ENCODE assay signal across 8 cellular contexts in genomic region chr15:90191795-90192494, GRCh38. TPM values are rescaled to one million over a fixed set of nuclear protein-coding genes. Genes with fewer than 3 reads are reported as not detected.
DNase-seq lines count a peak whose midpoint lies in the region; ATAC-seq, FAIRE-seq and TF ChIP-seq lines count a peak whose summit lies in the region.

No MANE protein-coding gene starts in this region.

- FAIRE-seq in GM19239 (lab: Jason Lieb, UNC) = peak; percentile 58

- H3K9me3 ChIP-seq in right cardiac atrium (ENCODE audit: control insufficient read depth, low read length) = no peaks in the 10 kb centered on the region
- no peaks in the 10 kb centered on the region for H3K9me3 ChIP-seq in endodermal cell (ENCODE audit: control insufficient read depth, low read length)

- no peaks in the 10 kb centered on the region for H3K36me3 ChIP-seq in endodermal cell (ENCODE audit: control insufficient read depth, insufficient read depth, low read length)

- ATAC-seq in HG03558 (IDR thresholded peaks at IDR 0.05; ENCODE audit: extremely low read depth, unreplicated experiment) = peak; percentile 41
- ATAC-seq in right cardiac atrium = peak; percentile 73 to 85

- peaks cover 10% of the 10 kb centered on the region for H3K4me1 ChIP-seq in right cardiac atrium (ENCODE audit: control insufficient read depth, insufficient read depth, low read length)
- H3K4me1 ChIP-seq in endodermal cell (ENCODE audit: control insufficient read depth, insufficient read depth, low read length) = no peaks in the 10 kb centered on the region

- H3K27ac Mint-ChIP-seq in CD14-positive monocyte = peak overlapping the region; percentile 75 to 92 (median 84)
- H3K27ac Mint-ChIP-seq in activated naive CD4-positive, alpha-beta T cell treated with anti-CD3 and anti-CD28 coated beads, Interleukin-2, amount 10 ng/mL, durations not matched to agents 7 days and 5 days = peak overlapping the region; percentile 88
- H3K27ac Mint-ChIP-seq in endodermal cell = no peak overlapping the region

- TF ChIP-seq CTCF in CD14-positive monocyte (IDR thresholded peaks at IDR 0.05) = no peak
- no peak for TF ChIP-seq CTCF in endodermal cell (conservative IDR thresholded peaks at IDR 0.05)

- peaks cover 0 to 4% (median 0%) of the 10 kb centered on the region in 7 donors for H3K9me3 Mint-ChIP-seq in CD14-positive monocyte
- peaks cover 2% of the 10 kb centered on the region for H3K9me3 Mint-ChIP-seq in activated naive CD4-positive, alpha-beta T cell treated with anti-CD3 and anti-CD28 coated beads, Interleukin-2, amount 10 ng/mL, durations not matched to agents 7 days and 5 days
- H3K9me3 Mint-ChIP-seq in endodermal cell = no peaks in the 10 kb centered on the region

- DNase-seq in CD14-positive monocyte (ENCODE audit: low spot score) (peak; percentile 68), GM19239 (ENCODE audit: insufficient read length, low spot score) (no peak), NCI-H774 (lab: John Stamatoyannopoulos, UW) (peak; percentile 92), right cardiac atrium (peak; percentile 71 to 91 (median 89)), endodermal cell (no peak)
- DNase-seq in activated naive CD4-positive, alpha-beta T cell treated with anti-CD3 and anti-CD28 coated beads, Interleukin-2, amount 10 ng/mL, durations not matched to agents 7 days and 5 days = peak; percentile 56

- intact Hi-C loops in CD14-positive monocyte (cut with micrococcal nuclease) = no loop called here
- intact Hi-C loops in right cardiac atrium (cut with DNase I) = no loop called here

- H3K36me3 Mint-ChIP-seq in CD14-positive monocyte = peaks cover 16 to 28% of the 10 kb centered on the region in 2 donors
- H3K36me3 Mint-ChIP-seq in activated naive CD4-positive, alpha-beta T cell treated with anti-CD3 and anti-CD28 coated beads, Interleukin-2, amount 10 ng/mL, durations not matched to agents 7 days and 5 days = peaks cover 3% of the 10 kb centered on the region
- H3K36me3 Mint-ChIP-seq in endodermal cell (ENCODE audit: low read depth) = peaks cover 2% of the 10 kb centered on the region

- no peaks in the 10 kb centered on the region for H3K27me3 ChIP-seq in right cardiac atrium (ENCODE audit: control insufficient read depth, insufficient read depth)
- no peaks in the 10 kb centered on the region for H3K27me3 ChIP-seq in endodermal cell (ENCODE audit: control insufficient read depth, insufficient read depth, low read length, poor library complexity, severe bottlenecking)

- no peak overlapping the region for H3K9ac ChIP-seq in endodermal cell (ENCODE audit: extremely low read depth, low read length, poor library complexity, severe bottlenecking)

- H3K27me3 Mint-ChIP-seq in CD14-positive monocyte (ENCODE audit: low read depth in 3 of 3) = no peaks in the 10 kb centered on the region
- no peaks in the 10 kb centered on the region for H3K27me3 Mint-ChIP-seq in activated naive CD4-positive, alpha-beta T cell treated with anti-CD3 and anti-CD28 coated beads, Interleukin-2, amount 10 ng/mL, durations not matched to agents 7 days and 5 days
- H3K27me3 Mint-ChIP-seq in endodermal cell (ENCODE audit: insufficient read depth) = no peaks in the 10 kb centered on the region

- H3K27ac ChIP-seq in right cardiac atrium (ENCODE audit: low read length) = peak overlapping the region; percentile 21
- peak overlapping the region in 20 of 21 experiments; percentile 23 to 95 (median 78) for H3K27ac ChIP-seq in skin epidermis
- H3K27ac ChIP-seq in endodermal cell (ENCODE audit: low read depth, low read length) = no peak overlapping the region

- H3K4me1 Mint-ChIP-seq in CD14-positive monocyte (peaks cover 81% of the 10 kb centered on the region), endodermal cell (no peaks in the 10 kb centered on the region)
- H3K4me1 Mint-ChIP-seq in activated naive CD4-positive, alpha-beta T cell treated with anti-CD3 and anti-CD28 coated beads, Interleukin-2, amount 10 ng/mL, durations not matched to agents 7 days and 5 days = peaks cover 46% of the 10 kb centered on the region

- H3K4me3 Mint-ChIP-seq in CD14-positive monocyte (peak overlapping the region; percentile 63 to 83), endodermal cell (no peak overlapping the region)
- peak overlapping the region; percentile 76 for H3K4me3 Mint-ChIP-seq in activated naive CD4-positive, alpha-beta T cell treated with anti-CD3 and anti-CD28 coated beads, Interleukin-2, amount 10 ng/mL, durations not matched to agents 7 days and 5 days

- no peak overlapping the region for H3K4me3 ChIP-seq in right cardiac atrium (ENCODE audit: low read length)
- no peak overlapping the region for H3K4me3 ChIP-seq in skin epidermis
- no peak overlapping the region for H3K4me3 ChIP-seq in endodermal cell (ENCODE audit: low read length)

- CTCF ChIA-PET in activated naive CD4-positive, alpha-beta T cell treated with anti-CD3 and anti-CD28 coated beads, Interleukin-2, amount 10 ng/mL, durations not matched to agents 7 days and 5 days (lab: Charles Lee) = interaction anchor here (0.6 to 2.4 kb wide), 8 partner anchors 9 to 48 kb away, joined by 3 to 9 read pairs (median 3); partner anchors contain the start of gene SEMA4B

- WGBS in right cardiac atrium = 29% methylated on average over 7 of the region's 7 CpGs
- WGBS in endodermal cell (ENCODE audit: insufficient coverage in 1 of 2, insufficient read length in 1 of 2), 2 experiments = 89 to 97% methylated on average over 6 to 7 of the region's 7 CpGs

RNA-seq across cellular contexts. Expression of gene SEMA4B, which starts 9.2 kb away (rescaled TPM):
- polyA plus RNA-seq in CD14-positive monocyte (10 to 100 TPM; 13.2 to 22.0 TPM), right cardiac atrium (16.4 TPM)
- total RNA-seq in right cardiac atrium (10 to 100 TPM; 32.6 to 39.6 (median 33.5) TPM), endodermal cell (10 to 100 TPM; 25.1 to 33.1 TPM)
- polyA plus RNA-seq in endodermal cell (2013, experiment 1 of 2) = 20.3 TPM
- 19.6 TPM for polyA plus RNA-seq in endodermal cell (2013, experiment 2 of 2)

RNA-seq across cellular contexts. Expression of gene CIB1, which starts 41.8 kb away (rescaled TPM):
- polyA plus RNA-seq in CD14-positive monocyte = 100 to 1,000 TPM; 169 to 197 TPM
- total RNA-seq in right cardiac atrium = 10 to 100 TPM; 69.5 to 70.7 (median 70.1) TPM
- polyA plus RNA-seq in right cardiac atrium = 95.8 TPM
- 10 to 100 TPM; 31.3 to 34.0 TPM for total RNA-seq in endodermal cell
- polyA plus RNA-seq in endodermal cell (2013, experiment 1 of 2) = 19.0 TPM
- polyA plus RNA-seq in endodermal cell (2013, experiment 2 of 2) = 19.4 TPM

RNA-seq across cellular contexts. Expression of gene GDPGP1, which starts 42.1 kb away (rescaled TPM):
- polyA plus RNA-seq in CD14-positive monocyte = under 1 TPM; 0.53 to 0.91 TPM
- 10 to 100 TPM; 10.6 to 20.5 (median 15.6) TPM for total RNA-seq in right cardiac atrium
- polyA plus RNA-seq in right cardiac atrium = 6.5 TPM
- total RNA-seq in endodermal cell = 1 to 10 TPM; 4.8 to 5.4 TPM
- polyA plus RNA-seq in endodermal cell (2013, experiment 1 of 2) = 1.9 TPM
- polyA plus RNA-seq in endodermal cell (2013, experiment 2 of 2) = 3.3 TPM

RNA-seq across cellular contexts. Expression of gene TTLL13, which starts 57.4 kb away (rescaled TPM):
- polyA plus RNA-seq in CD14-positive monocyte (under 1 TPM in 1 of 2 donors, not detected in 1; 0.08 TPM), right cardiac atrium (0.72 TPM)
- total RNA-seq in right cardiac atrium (under 1 TPM in 2 of 4 donors, not detected in 2; 0.24 to 0.54 TPM), endodermal cell (under 1 TPM; 0.15 to 0.46 TPM)
- polyA plus RNA-seq in endodermal cell (2013, experiment 1 of 2) = 0.21 TPM
- polyA plus RNA-seq in endodermal cell (2013, experiment 2 of 2) = not detected

Comparison
In these comparisons a context has a peak if more than half of its experiments do, and no peak if none do; other contexts are left out.
1. DNase-seq: peak in CD14-positive monocyte (single experiment), NCI-H774 (single experiment), activated naive CD4-positive, alpha-beta T cell treated with anti-CD3 and anti-CD28 coated beads, Interleukin-2, amount 10 ng/mL, durations not matched to agents 7 days and 5 days (single experiment) and right cardiac atrium (3 of 3); none in GM19239 (single experiment) and endodermal cell (single experiment).